Comparison of ENCODE assay signal across 17 cellular contexts in genomic region chr1:118918940-118919259, GRCh38.
"Had no signal": no experiment of that assay in that cellular context is flagged by ENCODE, and none has a peak within 500 bp of the region (broad histone marks: within the 10 kb centered on the region; RNA-seq: fewer than 3 reads in every experiment).

No MANE protein-coding gene starts in this region.

- H3K27me3 ChIP-seq: neutrophil, tibial artery had no signal

- H3K4me1 ChIP-seq: foreskin keratinocyte, tibial artery had no signal

- H3K4me3 ChIP-seq: tibial artery had no signal

- FAIRE-seq: astrocyte, bronchial epithelial cell had no signal

- H3K36me3 ChIP-seq: neutrophil had no signal

- DNase-seq: activated CD4-positive, alpha-beta memory T cell treated with anti-CD3 and anti-CD28 coated beads, Interleukin-2, amount 10 ng/mL, durations not matched to agents 7 days and 5 days; activated CD4-positive, alpha-beta T cell treated with anti-CD3 and anti-CD28 coated beads for 4 hours; activated effector memory CD4-positive, alpha-beta T cell treated with Interleukin-2 at 50 U/mL for 16 hours; activated naive CD4-positive, alpha-beta T cell treated with anti-CD3 and anti-CD28 coated beads, Interleukin-2, amount 50 U/mL, for 16 hours; activated T-cell treated with anti-CD3 and anti-CD28 coated beads, Interleukin-2, amount 50 U/mL, for 4 hours; dermis blood vessel endothelial cell; effector memory CD8-positive, alpha-beta T cell; foreskin keratinocyte; glutamatergic neuron; kidney glomerular epithelial cell; mesendoderm; natural killer cell; stimulated activated naive CD4-positive, alpha-beta T cell; tibial artery had no signal

- ATAC-seq: activated T-cell treated with anti-CD3 and anti-CD28 coated beads, Interleukin-2, amount 50 U/mL, for 4 hours; effector memory CD8-positive, alpha-beta T cell; foreskin keratinocyte; natural killer cell had no signal

- H3K9me3 ChIP-seq: neutrophil, tibial artery had no signal

- H3K27ac ChIP-seq: foreskin keratinocyte, neutrophil, tibial artery had no signal
